12 cellular contexts compared by ENCODE assay signal in the genomic region with DNA sequence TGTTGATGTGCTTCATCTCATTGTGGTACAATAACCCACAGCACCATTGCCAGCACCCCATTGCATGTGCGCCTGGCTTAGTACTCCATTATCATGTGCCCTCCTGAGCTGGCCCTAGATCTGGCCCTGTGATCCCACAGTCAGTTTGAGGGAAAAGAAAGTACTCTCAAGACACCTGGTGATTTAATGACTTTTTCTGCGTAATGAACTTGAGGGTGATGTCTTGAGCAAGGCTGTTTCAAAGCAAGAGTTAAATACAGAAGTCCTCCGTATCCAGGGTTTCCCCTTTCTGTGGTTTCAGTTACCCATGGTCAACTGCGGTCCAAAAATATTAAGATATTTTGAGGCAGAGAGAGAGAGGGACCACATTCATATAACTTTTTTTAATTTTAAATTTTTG. TPM values are rescaled to one million over a fixed set of nuclear protein-coding genes. Genes with fewer than 3 reads are reported as not detected.
DNase-seq lines count a peak whose midpoint lies in the region; ATAC-seq and TF ChIP-seq lines count a peak whose summit lies in the region.
"Had no signal": no experiment of that assay in that cellular context is flagged by ENCODE, and none has a peak within 500 bp of the region (broad histone marks: within the 10 kb centered on the region; RNA-seq: fewer than 3 reads in every experiment).

No MANE protein-coding gene starts in this region.

- no peak overlapping the region for H3K4me3 Mint-ChIP-seq in CD8-positive, alpha-beta T cell

- no peaks in the 10 kb centered on the region for H3K27me3 ChIP-seq in CD8-positive, alpha-beta T cell (ENCODE audit: insufficient read depth, low read length)
- H3K27me3 ChIP-seq: right atrium auricular region had no signal

- H3K27ac Mint-ChIP-seq in CD8-positive, alpha-beta T cell, result no peak overlapping the region

- no peaks in the 10 kb centered on the region for H3K36me3 ChIP-seq in CD8-positive, alpha-beta T cell (ENCODE audit: insufficient read depth, low read length)
- H3K36me3 ChIP-seq: right atrium auricular region had no signal

- DNase-seq in CD1c-positive myeloid dendritic cell (ENCODE audit: extremely low spot score) (peak; percentile 70), NOMO-1 treated with dmso at 0.1 percent for 144 hours (lab: John Stamatoyannopoulos, UW; ENCODE audit: unreplicated experiment) (peak; percentile 66), NCI-H524 (lab: John Stamatoyannopoulos, UW) (no peak), left lobe of liver (ENCODE audit: low spot score) (no peak)
- DNase-seq in CD8-positive, alpha-beta T cell, result no peak
- DNase-seq: DMS53, T1000 had no signal

- CTCF ChIA-PET in CD8-positive, alpha-beta T cell (lab: Charles Lee), result no interaction called here

- intact Hi-C loops in CD8-positive, alpha-beta T cell (cut with DNase I, micrococcal nuclease), result no loop called here

- H3K4me3 ChIP-seq in CD8-positive, alpha-beta T cell (ENCODE audit: low read depth, low read length), result no peak overlapping the region
- H3K4me3 ChIP-seq: right atrium auricular region had no signal

- H3K4me1 Mint-ChIP-seq in CD8-positive, alpha-beta T cell (ENCODE audit: low read depth), result no peaks in the 10 kb centered on the region

- no peaks in the 10 kb centered on the region for H3K9me3 Mint-ChIP-seq in CD8-positive, alpha-beta T cell

- no peaks in the 10 kb centered on the region for H3K9me3 ChIP-seq in CD8-positive, alpha-beta T cell (ENCODE audit: low read length)

- no peaks in the 10 kb centered on the region for H3K4me1 ChIP-seq in CD8-positive, alpha-beta T cell (ENCODE audit: insufficient read depth, low read length)
- H3K4me1 ChIP-seq: right atrium auricular region had no signal

- TF ChIP-seq CTCF in CD8-positive, alpha-beta T cell (IDR thresholded peaks at IDR 0.05), result no peak

- no peaks in the 10 kb centered on the region for H3K36me3 Mint-ChIP-seq in CD8-positive, alpha-beta T cell

- peak; percentile 44 for ATAC-seq in GM19351 (IDR thresholded peaks at IDR 0.05; ENCODE audit: unreplicated experiment)
- peak; percentile 36 for ATAC-seq in HG03039 (IDR thresholded peaks at IDR 0.05; ENCODE audit: unreplicated experiment)
- ATAC-seq in GM19324 (IDR thresholded peaks at IDR 0.05; ENCODE audit: low FRiP score, unreplicated experiment), result no peak
- no peak for ATAC-seq in CD8-positive, alpha-beta T cell
- ATAC-seq in left lobe of liver, result no peak

- H3K27ac ChIP-seq in CD8-positive, alpha-beta T cell (ENCODE audit: low read depth, low read length), result no peak overlapping the region
- H3K27ac ChIP-seq: right atrium auricular region had no signal

- H3K27me3 Mint-ChIP-seq in CD8-positive, alpha-beta T cell (ENCODE audit: low read depth), result no peaks in the 10 kb centered on the region

- POLR2A ChIA-PET in CD8-positive, alpha-beta T cell (lab: Charles Lee), result no interaction called here

RNA-seq across cellular contexts. Expression of gene C3orf20, which starts 16.3 kb away (rescaled TPM):
- total RNA-seq in CD8-positive, alpha-beta T cell, result under 1 TPM; 0.22 to 0.27 TPM
- total RNA-seq in left lobe of liver, result 0.13 TPM
- total RNA-seq: mucosa of gallbladder, right atrium auricular region had no signal

RNA-seq across cellular contexts. Expression of gene CCDC174, which starts 39.7 kb away (rescaled TPM):
- 10 to 100 TPM; 48.8 to 50.9 TPM for total RNA-seq in CD8-positive, alpha-beta T cell
- 6.4 TPM for total RNA-seq in left lobe of liver

Comparison
In these comparisons a context has a peak if more than half of its experiments do, and no peak if none do; other contexts are left out.
1. DNase-seq: peak in CD1c-positive myeloid dendritic cell (single experiment) and NOMO-1 treated with dmso at 0.1 percent for 144 hours (single experiment); none in CD8-positive, alpha-beta T cell (0 of 7), NCI-H524 (0 of 2) and left lobe of liver (single experiment).
2. ATAC-seq: peak in GM19351 (single experiment) and HG03039 (single experiment); none in GM19324 (single experiment), CD8-positive, alpha-beta T cell (single experiment) and left lobe of liver (single experiment).